ENCODE assay signal across 7 cellular contexts in the genomic region with DNA sequence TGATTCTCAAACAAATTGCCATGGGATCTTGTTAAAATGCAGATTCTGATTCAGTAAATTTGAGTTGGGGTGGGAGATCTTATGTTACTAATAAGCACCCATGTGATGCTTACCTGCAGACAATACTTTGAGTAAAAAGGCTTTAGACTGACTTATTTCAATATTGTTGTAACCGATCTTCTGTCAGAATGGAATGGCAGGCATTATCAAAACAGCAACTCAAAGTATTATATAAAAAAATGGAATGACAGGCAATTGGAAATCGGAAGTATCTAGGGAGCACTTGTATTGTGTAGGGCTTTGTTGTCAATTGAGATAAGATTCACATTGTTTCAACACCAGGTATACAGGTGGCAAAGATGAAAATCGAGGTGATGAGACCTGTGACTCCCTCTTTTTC.
"Had no signal": no experiment of that assay in that cellular context is flagged by ENCODE, and none has a peak within 500 bp of the region (broad histone marks: within the 10 kb centered on the region; RNA-seq: fewer than 3 reads in every experiment).

No MANE protein-coding gene starts in this region.

- FAIRE-seq: G401.6, GM12878, GM12891, GM12892, GM18507 had no signal

- DNase-seq: GDM1, GF-D8 had no signal

- H3K4me3 ChIP-seq: GM12878 had no signal
